ENCODE assay signal across 2 cellular contexts in genomic region chr11:112228706-112229105, GRCh38.
TF ChIP-seq lines count a peak whose summit lies in the region.

No MANE protein-coding gene starts in this region.

TF ChIP-seq in SK-N-SH, 30 proteins besides CTCF, POLR2A, EP300 and RAD21:
- TF ChIP-seq MAX (IDR thresholded peaks at IDR 0.05; ENCODE audit: low read depth) = no peak
- TF ChIP-seq FOXM1 (IDR thresholded peaks at IDR 0.05; ENCODE audit: low read depth) = no peak
- TF ChIP-seq TCF12 (IDR thresholded peaks at IDR 0.05) = no peak
- TF ChIP-seq JUND (IDR thresholded peaks at IDR 0.05) = no peak
- TF ChIP-seq FOSL2 (IDR thresholded peaks at IDR 0.05; ENCODE audit: borderline replicate concordance, low read depth) = no peak
- TF ChIP-seq MEF2A (IDR thresholded peaks at IDR 0.05; ENCODE audit: borderline replicate concordance, low read depth) = no peak
- TF ChIP-seq RFX5 (IDR thresholded peaks at IDR 0.05; ENCODE audit: low read length) = no peak
- no peak for TF ChIP-seq ELF1 (IDR thresholded peaks at IDR 0.05)
- TF ChIP-seq RXRA (IDR thresholded peaks at IDR 0.05; ENCODE audit: borderline replicate concordance, low read depth) = no peak
- no peak for TF ChIP-seq CHD2 (IDR thresholded peaks at IDR 0.05; ENCODE audit: low read length, partially characterized antibody)

TF ChIP-seq in SK-N-SH treated with all-trans-retinoic acid at 6 μM for 48 hours, 23 proteins besides CTCF, POLR2A, EP300 and RAD21:
- TF ChIP-seq ZC3H10 (CRISPR knock-in tag; IDR thresholded peaks at IDR 0.05) (no peak), ARNTL (CRISPR knock-in tag; IDR thresholded peaks at IDR 0.05; ENCODE audit: borderline replicate concordance, low read depth) (no peak), ESRRG (CRISPR knock-in tag; IDR thresholded peaks at IDR 0.05) (no peak), TCF4 (CRISPR knock-in tag; IDR thresholded peaks at IDR 0.05; ENCODE audit: borderline replicate concordance) (no peak), PPARA (CRISPR knock-in tag; IDR thresholded peaks at IDR 0.05; ENCODE audit: borderline replicate concordance) (no peak), GLIS3 (CRISPR knock-in tag; IDR thresholded peaks at IDR 0.05) (no peak), RARB (CRISPR knock-in tag; IDR thresholded peaks at IDR 0.05) (no peak), PATZ1 (CRISPR knock-in tag; IDR thresholded peaks at IDR 0.05; ENCODE audit: borderline replicate concordance) (no peak), SNAI2 (CRISPR knock-in tag; IDR thresholded peaks at IDR 0.05) (no peak), BACH2 (CRISPR knock-in tag; IDR thresholded peaks at IDR 0.05; ENCODE audit: borderline replicate concordance) (no peak), TOX (CRISPR knock-in tag; IDR thresholded peaks at IDR 0.05; ENCODE audit: borderline replicate concordance) (no peak), ZNF8 (CRISPR knock-in tag; IDR thresholded peaks at IDR 0.05) (no peak), ISL1 (CRISPR knock-in tag; IDR thresholded peaks at IDR 0.05) (no peak), TSHZ2 (CRISPR knock-in tag; IDR thresholded peaks at IDR 0.05) (no peak), POU6F1 (CRISPR knock-in tag; IDR thresholded peaks at IDR 0.05; ENCODE audit: borderline replicate concordance, low read depth) (no peak), CSDC2 (CRISPR knock-in tag; IDR thresholded peaks at IDR 0.05) (no peak), CSRNP3 (CRISPR knock-in tag; IDR thresholded peaks at IDR 0.05) (no peak), ZNF70 (CRISPR knock-in tag; IDR thresholded peaks at IDR 0.05) (no peak)
